24 cellular contexts compared by ENCODE assay signal in the genomic region with DNA sequence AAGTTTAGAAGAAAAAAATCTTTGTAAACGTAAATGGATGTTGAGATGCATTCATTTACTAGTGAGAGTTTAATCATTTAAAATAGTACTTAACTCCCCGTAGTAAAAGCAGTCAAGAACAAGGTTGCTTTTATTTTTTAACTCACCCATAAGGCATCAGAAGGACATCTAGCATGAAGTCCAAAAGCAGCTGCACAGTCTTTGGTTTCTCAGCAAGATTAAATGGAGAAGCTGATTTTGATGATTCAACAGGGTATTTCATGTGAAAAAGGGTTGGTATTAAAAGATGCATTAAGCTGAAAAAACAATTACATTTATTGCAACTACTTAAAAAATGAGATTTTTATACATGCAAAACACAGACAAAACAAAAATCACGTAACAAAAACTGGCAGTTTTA.
"Had no signal": no experiment of that assay in that cellular context is flagged by ENCODE, and none has a peak within 500 bp of the region (broad histone marks: within the 10 kb centered on the region; RNA-seq: fewer than 3 reads in every experiment).

No MANE protein-coding gene starts in this region.

- H3K27me3 Mint-ChIP-seq: naive thymus-derived CD4-positive, alpha-beta T cell; natural killer cell treated with Interleukin-12 subunit alpha and Interleukin-12 subunit beta and Interleukin-15 and Interleukin-18, amount 100 ng/mL, for 72 hours; stimulated activated memory B cell treated with anti-CD40 and anti-IgM and Interleukin-4, amounts not matched to agents 10 μg/mL and 1 μg/mL and 100 μg/mL, for 72 hours had no signal

- DNase-seq: hypothalamus; immature natural killer cell; left colon; left lung; lower lobe of right lung; mammary epithelial cell; mesenchymal stem cell; naive thymus-derived CD4-positive, alpha-beta T cell; occipital lobe; small intestine; spleen; stimulated activated CD4-positive, alpha-beta T cell treated with anti-CD3 and anti-CD28 coated beads, Interleukin-1b, Interleukin-23, amount 100 ng/mL, for 48 hours; stimulated activated CD4-positive, alpha-beta T cell treated with anti-CD3 and anti-CD28 coated beads, Interleukin-2, amount 100 ng/mL, for 48 hours; stimulated activated CD4-positive, alpha-beta T cell treated with anti-CD3 and anti-CD28 coated beads, Interleukin-4, amount 100 ng/mL, for 4 hours; stimulated activated CD8-positive, alpha-beta memory T cell treated with anti-CD3 and anti-CD28 coated beads, Interleukin-4, amount 100 ng/mL, for 48 hours; stimulated activated naive CD8-positive, alpha-beta T cell treated with anti-CD3 and anti-CD28 coated beads, Interleukin-15, Interleukin-2, amounts not matched to agents 100 U/mL and 50 U/mL, for 24 hours; stomach; testis; thyroid gland; transverse colon; upper lobe of left lung had no signal

- H3K9me3 Mint-ChIP-seq: immature natural killer cell; naive thymus-derived CD4-positive, alpha-beta T cell; natural killer cell treated with Interleukin-12 subunit alpha and Interleukin-12 subunit beta and Interleukin-15 and Interleukin-18, amount 100 ng/mL, for 72 hours; neural progenitor cell; stimulated activated memory B cell treated with anti-CD40 and anti-IgM and Interleukin-4, amounts not matched to agents 10 μg/mL and 1 μg/mL and 100 μg/mL, for 72 hours had no signal

- H3K4me3 Mint-ChIP-seq: immature natural killer cell; naive thymus-derived CD4-positive, alpha-beta T cell; natural killer cell treated with Interleukin-12 subunit alpha and Interleukin-12 subunit beta and Interleukin-15 and Interleukin-18, amount 100 ng/mL, for 72 hours; neural progenitor cell; stimulated activated memory B cell treated with anti-CD40 and anti-IgM and Interleukin-4, amounts not matched to agents 10 μg/mL and 1 μg/mL and 100 μg/mL, for 72 hours had no signal

- H3K4me1 Mint-ChIP-seq: immature natural killer cell; neural progenitor cell; stimulated activated memory B cell treated with anti-CD40 and anti-IgM and Interleukin-4, amounts not matched to agents 10 μg/mL and 1 μg/mL and 100 μg/mL, for 72 hours had no signal

- H3K27ac Mint-ChIP-seq: naive thymus-derived CD4-positive, alpha-beta T cell; natural killer cell treated with Interleukin-12 subunit alpha and Interleukin-12 subunit beta and Interleukin-15 and Interleukin-18, amount 100 ng/mL, for 72 hours; neural progenitor cell; stimulated activated memory B cell treated with anti-CD40 and anti-IgM and Interleukin-4, amounts not matched to agents 10 μg/mL and 1 μg/mL and 100 μg/mL, for 72 hours had no signal
